16 cellular contexts compared by ENCODE assay signal in the genomic region with DNA sequence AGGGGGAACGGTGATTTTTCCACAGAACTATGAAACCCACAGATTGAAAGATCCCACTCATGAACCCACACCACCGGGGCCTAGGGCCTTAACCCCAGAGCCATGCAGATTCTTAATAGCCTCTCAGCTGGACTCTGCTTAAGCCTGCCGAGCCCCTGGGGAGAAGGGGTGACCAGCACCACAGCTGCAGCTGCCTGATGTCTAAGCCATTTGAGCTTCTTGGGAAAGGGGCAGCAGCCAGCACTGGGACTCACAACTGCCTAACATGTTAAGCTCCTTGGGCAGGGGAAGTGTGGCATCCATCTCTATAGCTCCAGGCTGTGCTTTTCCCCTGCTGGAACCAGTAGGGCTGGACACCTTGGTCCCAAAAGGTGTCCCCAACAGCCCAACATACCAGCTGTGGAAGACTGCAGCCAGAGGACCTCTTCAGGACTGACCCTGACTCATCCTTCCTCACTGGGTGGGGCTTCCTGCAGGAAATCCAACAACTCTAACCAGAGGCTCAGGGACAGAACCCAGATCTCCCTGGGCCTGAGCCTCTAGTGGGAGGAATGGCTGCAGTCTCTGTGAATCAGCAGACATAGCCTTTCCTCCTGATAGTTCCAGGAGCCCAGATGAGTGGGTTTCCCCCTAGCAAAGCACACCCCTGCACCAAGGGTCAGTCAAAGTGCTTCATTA. TPM values are rescaled to one million over a fixed set of nuclear protein-coding genes. Genes with fewer than 3 reads are reported as not detected.
DNase-seq lines count a peak whose midpoint lies in the region; ATAC-seq and TF ChIP-seq lines count a peak whose summit lies in the region.
"Had no signal": no experiment of that assay in that cellular context is flagged by ENCODE, and none has a peak within 500 bp of the region (broad histone marks: within the 10 kb centered on the region; RNA-seq: fewer than 3 reads in every experiment).

No MANE protein-coding gene starts in this region.

- no peak overlapping the region for H3K4me3 Mint-ChIP-seq in Caco-2 (ENCODE audit: unreplicated experiment)

- intact Hi-C loops in Caco-2 (cut with micrococcal nuclease; ENCODE audit: unreplicated experiment): no loop called here

- H3K27me3 ChIP-seq in Caco-2 (replicated peaks; ENCODE audit: control insufficient read depth, insufficient read depth, low read length): no peaks in the 10 kb centered on the region; the same call in 1 of the 2 replicates

- H3K9me3 ChIP-seq in Caco-2: no peaks in the 10 kb centered on the region

- H3K4me3 ChIP-seq in epithelial cell of esophagus (ENCODE audit: low read length) (no peak overlapping the region), Caco-2 (ENCODE audit: low read depth, low read length) (no peak overlapping the region)
- H3K4me3 ChIP-seq: GM12878, K562 had no signal

- H3K27ac Mint-ChIP-seq in Caco-2 (ENCODE audit: unreplicated experiment): no peak overlapping the region

- POLR2A ChIA-PET in Caco-2 (lab: Charles Lee): no interaction called here

- TF ChIP-seq CTCF in epithelial cell of esophagus (IDR thresholded peaks at IDR 0.05; ENCODE audit: insufficient read depth, low read depth, low read length, missing control alignments): no peak
- no peak for TF ChIP-seq CTCF in Caco-2 (IDR thresholded peaks at IDR 0.05; ENCODE audit: insufficient read depth in 1 of 2, low read depth in 1 of 2, low read length in 1 of 2, severe bottlenecking in 1 of 2, unreplicated experiment in 1 of 2)

- peaks cover 7% of the 10 kb centered on the region for H3K4me1 Mint-ChIP-seq in Caco-2 (ENCODE audit: low read depth, unreplicated experiment)

- DNase-seq in Daoy (ENCODE audit: low read depth) (peak; percentile 3), HT1080 (ENCODE audit: low read depth) (peak; percentile 64), epithelial cell of esophagus (ENCODE audit: low read depth) (peak; percentile 34), myocyte (ENCODE audit: low read depth) (peak; percentile 4), Caco-2 (no peak), superior temporal gyrus (ENCODE audit: extremely low spot score) (no peak)
- DNase-seq: GDM1, NCI-H1436, NCI-H2029 treated with DMSO at 0.1 percent for 48 hours, NCI-H2171 treated with DMSO at 0.1 percent for 48 hours, NCI-H774 had no signal

- H3K9me3 Mint-ChIP-seq in Caco-2 (ENCODE audit: unreplicated experiment): peaks cover 9% of the 10 kb centered on the region

- CTCF ChIA-PET in Caco-2 (lab: Charles Lee): no interaction called here

- no peaks in the 10 kb centered on the region for H3K36me3 Mint-ChIP-seq in Caco-2 (ENCODE audit: insufficient read depth, unreplicated experiment)

- no TSS peak for BruUV-seq in Caco-2 (replicated peaks; lab: Mats Ljungman, UMichigan)

- H3K36me3 ChIP-seq in Caco-2 (ENCODE audit: control insufficient read depth, insufficient read depth, low read length): no peaks in the 10 kb centered on the region

- H3K27me3 Mint-ChIP-seq in Caco-2 (ENCODE audit: insufficient read depth, unreplicated experiment): peaks cover 6% of the 10 kb centered on the region

- H3K4me1 ChIP-seq in Caco-2: peaks cover 4% of the 10 kb centered on the region; the same call in 1 of the 2 replicates

- ATAC-seq in HG02759 (IDR thresholded peaks at IDR 0.05; ENCODE audit: unreplicated experiment): no peak
- ATAC-seq: GM12878, K562 had no signal

RNA-seq across cellular contexts. Expression of a gene that starts 34.6 kb away (rescaled TPM):
- total RNA-seq in Daoy (2014; rRNA removed; shearing (Covaris generic)): 1.8 and 2.7 TPM in 2 replicates
- 0.10 TPM in 1 of 2 replicates, not detected in the other for total RNA-seq in HT1080 (2014; rRNA removed; shearing (Covaris generic))
- not detected in 2 replicates for polyA plus RNA-seq in HT1080 (2015; cell fraction: cytosol; rRNA removed)
- polyA plus RNA-seq in HT1080 (2015; cell fraction: nucleus; rRNA removed): not detected in 2 replicates
- 0.62 TPM in 1 of 2 replicates, not detected in the other for total RNA-seq in myocyte
- polyA plus RNA-seq in myocyte (2012): 0.05 TPM
- total RNA-seq in Caco-2 (2022): 0.51 TPM in 1 of 2 replicates, not detected in the other
- total RNA-seq: A673, K562, NCI-H460 had no signal
- polyA plus RNA-seq: K562 had no signal

Comparison
In these comparisons a context has a peak if more than half of its experiments do, and no peak if none do; other contexts are left out.
1. DNase-seq: peak in Daoy (single experiment), HT1080 (single experiment), epithelial cell of esophagus (single experiment) and myocyte (single experiment); none in Caco-2 (0 of 2) and superior temporal gyrus (single experiment).